1 cellular context compared by ENCODE assay signal in genomic region chr7:107078517-107078966, GRCh38.
TF ChIP-seq lines count a peak whose summit lies in the region.

No MANE protein-coding gene starts in this region.

TF ChIP-seq in K562, 482 proteins besides CTCF, POLR2A, EP300 and RAD21 (continued from another document and continues in another):
- TF ChIP-seq HBP1 (CRISPR knock-in tag; IDR thresholded peaks at IDR 0.05), result 0 out of 2 replicates have a peak, but pooled peaks have one; percentile 21
- no peak for TF ChIP-seq PBX2 (CRISPR knock-in tag; IDR thresholded peaks at IDR 0.05; ENCODE audit: low read depth)
- no peak for TF ChIP-seq PBX2 (tag; conservative IDR thresholded peaks at IDR 0.05; ENCODE audit: low read depth)
- TF ChIP-seq ARID3A (IDR thresholded peaks at IDR 0.05; ENCODE audit: borderline replicate concordance, low read depth, low read length), result peak; percentile 5; the same call in 1 of the 2 replicates
- no peak for TF ChIP-seq ZNF717 (CRISPR knock-in tag; IDR thresholded peaks at IDR 0.05)
- TF ChIP-seq MLX (CRISPR knock-in tag; conservative IDR thresholded peaks at IDR 0.05), result 0 out of 4 replicates have a peak, but pooled peaks of 1 of the 2 experiments have one; percentile 6
- 0 out of 2 replicates have a peak, but pooled peaks have one; percentile 13 for TF ChIP-seq MECOM (CRISPR knock-in tag; IDR thresholded peaks at IDR 0.05)
- peak; percentile 44; the same call in 1 of the 2 replicates for TF ChIP-seq POLR2AphosphoS5 (IDR thresholded peaks at IDR 0.05; ENCODE audit: control insufficient read depth, insufficient read depth, low read depth, low read length)
- 0 out of 2 replicates have a peak, but pooled peaks have one; percentile 15 for TF ChIP-seq ZNF696 (CRISPR knock-in tag; conservative IDR thresholded peaks at IDR 0.05)
- 0 out of 4 replicates have a peak, but pooled peaks of 1 of the 2 experiments have one; percentile 6 for TF ChIP-seq FOXA3 (CRISPR knock-in tag; conservative IDR thresholded peaks at IDR 0.05 in 1 of 2, IDR thresholded peaks at IDR 0.05 in 1 of 2)
- TF ChIP-seq ZNF592 (IDR thresholded peaks at IDR 0.05), result 0 out of 2 replicates have a peak, but pooled peaks have one; percentile 7
- TF ChIP-seq ZNF75A (CRISPR knock-in tag; IDR thresholded peaks at IDR 0.05), result 0 out of 2 replicates have a peak, but pooled peaks have one; percentile 50
- TF ChIP-seq NFIC (IDR thresholded peaks at IDR 0.05), result peak; percentile 92
- TF ChIP-seq FOXK2 (conservative IDR thresholded peaks at IDR 0.05 in 1 of 2, IDR thresholded peaks at IDR 0.05 in 1 of 2; ENCODE audit: low read depth in 2 of 2), result peak; percentile 79 to 80; a peak in 3 of 4 replicates
- 0 out of 2 replicates have a peak, but pooled peaks have one; percentile 10 for TF ChIP-seq ZKSCAN8 (CRISPR knock-in tag; IDR thresholded peaks at IDR 0.05)
- TF ChIP-seq ETS1 (conservative IDR thresholded peaks at IDR 0.05; ENCODE audit: control insufficient read depth, low read depth, low read length), result no peak
- TF ChIP-seq TEAD1 (CRISPR knock-in tag; IDR thresholded peaks at IDR 0.05), result peak in 1 of 2 experiments; percentile 62; a peak in 1 of 4 replicates
- TF ChIP-seq ZNF76 (CRISPR knock-in tag; IDR thresholded peaks at IDR 0.05; ENCODE audit: borderline replicate concordance), result 0 out of 2 replicates have a peak, but pooled peaks have one; percentile 36
- peak; percentile 6; the same call in 1 of the 2 replicates for TF ChIP-seq GABPB1 (CRISPR knock-in tag; IDR thresholded peaks at IDR 0.05)
- 0 out of 2 replicates have a peak, but pooled peaks have one; percentile 7 for TF ChIP-seq ATF7 (IDR thresholded peaks at IDR 0.05)
- 0 out of 2 replicates have a peak, but pooled peaks have one; percentile 17 for TF ChIP-seq ATF6 (CRISPR knock-in tag; IDR thresholded peaks at IDR 0.05)
- TF ChIP-seq BRD9 (IDR thresholded peaks at IDR 0.05; ENCODE audit: low read depth, partially characterized antibody), result peak; percentile 14
- no peak for TF ChIP-seq RBM34 (IDR thresholded peaks at IDR 0.05; ENCODE audit: borderline replicate concordance, insufficient read depth, low read length)
- no peak for TF ChIP-seq E2F4 (CRISPR knock-in tag; IDR thresholded peaks at IDR 0.05; ENCODE audit: low read depth)
- no peak for TF ChIP-seq ZNF253 (CRISPR knock-in tag; conservative IDR thresholded peaks at IDR 0.05)
- no peak for TF ChIP-seq KAT8 (IDR thresholded peaks at IDR 0.05; ENCODE audit: low read depth)
- no peak for TF ChIP-seq TBL1XR1 (IDR thresholded peaks at IDR 0.05; ENCODE audit: low read length in 2 of 2)
- TF ChIP-seq MTA1 (IDR thresholded peaks at IDR 0.05; ENCODE audit: borderline replicate concordance), result 0 out of 2 replicates have a peak, but pooled peaks have one; percentile 18
- TF ChIP-seq DMBX1 (CRISPR knock-in tag; IDR thresholded peaks at IDR 0.05; ENCODE audit: borderline replicate concordance), result peak; percentile 12; the same call in 1 of the 2 replicates
- peak; percentile 28; the same call in 1 of the 2 replicates for TF ChIP-seq ZBTB26 (CRISPR knock-in tag; IDR thresholded peaks at IDR 0.05)
- TF ChIP-seq ZBTB9 (CRISPR knock-in tag; IDR thresholded peaks at IDR 0.05), result no peak
- TF ChIP-seq HMG20B (CRISPR knock-in tag; IDR thresholded peaks at IDR 0.05), result no peak
- TF ChIP-seq FOXK1 (CRISPR knock-in tag; IDR thresholded peaks at IDR 0.05; ENCODE audit: borderline replicate concordance), result 0 out of 2 replicates have a peak, but pooled peaks have one; percentile 32
- TF ChIP-seq GTF2F1 (IDR thresholded peaks at IDR 0.05; ENCODE audit: low read depth, low read length), result no peak
- TF ChIP-seq ERF (CRISPR knock-in tag; IDR thresholded peaks at IDR 0.05), result 0 out of 2 replicates have a peak, but pooled peaks have one; percentile 58
- 0 out of 2 replicates have a peak, but pooled peaks have one; percentile 7 for TF ChIP-seq ILK (tag; IDR thresholded peaks at IDR 0.05; ENCODE audit: borderline replicate concordance, low read depth)
- TF ChIP-seq ETS2 (tag; IDR thresholded peaks at IDR 0.05; ENCODE audit: borderline replicate concordance, poor library complexity, severe bottlenecking), result no peak
- 0 out of 2 replicates have a peak, but pooled peaks have one; percentile 2 for TF ChIP-seq HMBOX1 (IDR thresholded peaks at IDR 0.05)
